ENCODE assay signal across 14 cellular contexts in genomic region chr2:229884775-229885699, GRCh38. TPM values are rescaled to one million over a fixed set of nuclear protein-coding genes. Genes with fewer than 3 reads are reported as not detected.
DNase-seq lines count a peak whose midpoint lies in the region; ATAC-seq and TF ChIP-seq lines count a peak whose summit lies in the region.
"Had no signal": no experiment of that assay in that cellular context is flagged by ENCODE, and none has a peak within 500 bp of the region (broad histone marks: within the 10 kb centered on the region; RNA-seq: fewer than 3 reads in every experiment).

No MANE protein-coding gene starts in this region.

- DNase-seq in cardiac muscle cell (ENCODE audit: low read depth in 1 of 2, low spot score in 1 of 2) (no peak), cardiac septum (ENCODE audit: low spot score) (no peak), MCF 10A (ENCODE audit: unreplicated experiment) (no peak), left lung (no peak)
- no peak for DNase-seq in stimulated activated naive B cell treated with anti-CD40 and anti-IgM and Interleukin-4, amounts not matched to agents 10 μg/mL and 1 μg/mL and 100 μg/mL, for 72 hours
- DNase-seq: brain microvascular endothelial cell, NCI-H2171, T1000 had no signal

- TF ChIP-seq CTCF in cardiac muscle cell (IDR thresholded peaks at IDR 0.05; ENCODE audit: low read depth, low read length) (no peak), MCF 10A (IDR thresholded peaks at IDR 0.05; ENCODE audit: unreplicated experiment) (no peak), left lung (IDR thresholded peaks at IDR 0.05) (no peak)

- CTCF ChIA-PET in MCF 10A (lab: Yijun Ruan, JAX), result interaction anchor here (0.8 kb wide), 1 partner anchor 105 kb away, joined by 4 read pairs; no protein-coding TSS in a partner anchor

- H3K36me3 ChIP-seq in cardiac muscle cell (peaks cover 5% of the 10 kb centered on the region), left lung (peaks cover 0 to 6% of the 10 kb centered on the region in 2 donors)

- H3K4me3 ChIP-seq in cardiac muscle cell (no peak overlapping the region), left lung (no peak overlapping the region)
- H3K4me3 ChIP-seq: K562 had no signal

- H3K36me3 Mint-ChIP-seq in stimulated activated memory B cell treated with anti-CD40 and anti-IgM and Interleukin-4, amounts not matched to agents 10 μg/mL and 1 μg/mL and 100 μg/mL, for 72 hours, result peaks cover 22% of the 10 kb centered on the region
- peaks cover 23% of the 10 kb centered on the region for H3K36me3 Mint-ChIP-seq in MCF 10A (ENCODE audit: insufficient read depth, unreplicated experiment)
- H3K36me3 Mint-ChIP-seq in stimulated activated naive B cell treated with anti-CD40 and anti-IgM and Interleukin-4, amounts not matched to agents 10 μg/mL and 1 μg/mL and 100 μg/mL, for 72 hours, result peaks cover 10 to 13% of the 10 kb centered on the region in 2 donors

- peak; percentile 78 for ATAC-seq in GM21786 (IDR thresholded peaks at IDR 0.05; ENCODE audit: unreplicated experiment)
- ATAC-seq in HG03196 (IDR thresholded peaks at IDR 0.05; ENCODE audit: unreplicated experiment), result peak; percentile 53
- no peak for ATAC-seq in stimulated activated memory B cell treated with anti-CD40 and anti-IgM and Interleukin-4, amounts not matched to agents 10 μg/mL and 1 μg/mL and 100 μg/mL, for 72 hours
- no peak for ATAC-seq in left lung
- ATAC-seq in stimulated activated naive B cell treated with anti-CD40 and anti-IgM and Interleukin-4, amounts not matched to agents 10 μg/mL and 1 μg/mL and 100 μg/mL, for 72 hours (replicated peaks), result no peak
- ATAC-seq: K562, Panc1 had no signal

- H3K27me3 ChIP-seq in cardiac muscle cell (no peaks in the 10 kb centered on the region), left lung (no peaks in the 10 kb centered on the region)
- H3K27me3 ChIP-seq: brain microvascular endothelial cell had no signal

- H3K4me1 Mint-ChIP-seq in stimulated activated memory B cell treated with anti-CD40 and anti-IgM and Interleukin-4, amounts not matched to agents 10 μg/mL and 1 μg/mL and 100 μg/mL, for 72 hours, result peaks cover 38% of the 10 kb centered on the region
- H3K4me1 Mint-ChIP-seq in MCF 10A (ENCODE audit: insufficient read depth, unreplicated experiment), result peaks cover 20% of the 10 kb centered on the region
- peaks cover 22 to 42% of the 10 kb centered on the region in 2 donors for H3K4me1 Mint-ChIP-seq in stimulated activated naive B cell treated with anti-CD40 and anti-IgM and Interleukin-4, amounts not matched to agents 10 μg/mL and 1 μg/mL and 100 μg/mL, for 72 hours

- H3K27ac Mint-ChIP-seq in stimulated activated memory B cell treated with anti-CD40 and anti-IgM and Interleukin-4, amounts not matched to agents 10 μg/mL and 1 μg/mL and 100 μg/mL, for 72 hours, result peak overlapping the region; percentile 37
- H3K27ac Mint-ChIP-seq in MCF 10A (ENCODE audit: low read depth, unreplicated experiment), result no peak overlapping the region
- no peak overlapping the region for H3K27ac Mint-ChIP-seq in stimulated activated naive B cell treated with anti-CD40 and anti-IgM and Interleukin-4, amounts not matched to agents 10 μg/mL and 1 μg/mL and 100 μg/mL, for 72 hours

- no peaks in the 10 kb centered on the region for H3K27me3 Mint-ChIP-seq in stimulated activated memory B cell treated with anti-CD40 and anti-IgM and Interleukin-4, amounts not matched to agents 10 μg/mL and 1 μg/mL and 100 μg/mL, for 72 hours
- no peaks in the 10 kb centered on the region for H3K27me3 Mint-ChIP-seq in MCF 10A (ENCODE audit: insufficient read depth, unreplicated experiment)
- H3K27me3 Mint-ChIP-seq in stimulated activated naive B cell treated with anti-CD40 and anti-IgM and Interleukin-4, amounts not matched to agents 10 μg/mL and 1 μg/mL and 100 μg/mL, for 72 hours, result no peaks in the 10 kb centered on the region

- no peak overlapping the region for H3K4me3 Mint-ChIP-seq in stimulated activated memory B cell treated with anti-CD40 and anti-IgM and Interleukin-4, amounts not matched to agents 10 μg/mL and 1 μg/mL and 100 μg/mL, for 72 hours
- H3K4me3 Mint-ChIP-seq in MCF 10A (ENCODE audit: unreplicated experiment), result no peak overlapping the region
- H3K4me3 Mint-ChIP-seq in stimulated activated naive B cell treated with anti-CD40 and anti-IgM and Interleukin-4, amounts not matched to agents 10 μg/mL and 1 μg/mL and 100 μg/mL, for 72 hours, result no peak overlapping the region
- H3K4me3 Mint-ChIP-seq: neural crest cell had no signal

- H3K9me3 ChIP-seq in cardiac muscle cell (ENCODE audit: low read depth), result no peaks in the 10 kb centered on the region
- no peaks in the 10 kb centered on the region for H3K9me3 ChIP-seq in left lung

- BruUV-seq in MCF 10A (replicated peaks; lab: Mats Ljungman, UMichigan), result no TSS peak

- H3K4me1 ChIP-seq in cardiac muscle cell (ENCODE audit: low read depth) (peaks cover 39% of the 10 kb centered on the region), left lung (peaks cover 0 to 9% of the 10 kb centered on the region in 2 donors)

- intact Hi-C loops in cardiac septum (cut with DNase I), result no loop called here
- intact Hi-C loops in MCF 10A (cut with micrococcal nuclease), result no loop called here
- intact Hi-C loops in left lung (cut with DNase I), result no loop called here

- no peaks in the 10 kb centered on the region for H3K9me3 Mint-ChIP-seq in stimulated activated memory B cell treated with anti-CD40 and anti-IgM and Interleukin-4, amounts not matched to agents 10 μg/mL and 1 μg/mL and 100 μg/mL, for 72 hours
- H3K9me3 Mint-ChIP-seq in MCF 10A (ENCODE audit: unreplicated experiment), result no peaks in the 10 kb centered on the region
- no peaks in the 10 kb centered on the region for H3K9me3 Mint-ChIP-seq in stimulated activated naive B cell treated with anti-CD40 and anti-IgM and Interleukin-4, amounts not matched to agents 10 μg/mL and 1 μg/mL and 100 μg/mL, for 72 hours
- H3K9me3 Mint-ChIP-seq: neural crest cell had no signal

- POLR2A ChIA-PET in MCF 10A (lab: Yijun Ruan, JAX), result interaction anchor here (0.8 to 1.7 kb wide), 3 partner anchors 11 to 45 kb away, joined by 3 to 4 read pairs (median 3); no protein-coding TSS in a partner anchor

- H3K27ac ChIP-seq in cardiac muscle cell (peak overlapping the region; percentile 59), left lung (no peak overlapping the region)
- H3K27ac ChIP-seq: brain microvascular endothelial cell had no signal

RNA-seq across cellular contexts. Expression of gene TRIP12, which starts 36.8 kb away (rescaled TPM):
- total RNA-seq in cardiac muscle cell (92.6 and 190 TPM in 2 replicates), cardiac septum (222 TPM), MCF 10A (2022) (221 and 265 TPM in 2 replicates), left lung (100 to 1,000 TPM; 203 to 234 TPM)
- 57.5 and 81.8 TPM in 2 replicates for polyA plus RNA-seq in cardiac muscle cell

RNA-seq across cellular contexts. Expression of gene FBXO36, which starts 37.3 kb away (rescaled TPM):
- total RNA-seq in cardiac muscle cell (2.8 and 5.7 TPM in 2 replicates), cardiac septum (1.2 TPM), MCF 10A (2022) (2.2 and 3.6 TPM in 2 replicates), left lung (1 to 10 TPM; 2.0 to 2.4 TPM)
- 4.8 and 10.1 TPM in 2 replicates for polyA plus RNA-seq in cardiac muscle cell

Comparison
In these comparisons a context has a peak if more than half of its experiments do, and no peak if none do; other contexts are left out.
1. ATAC-seq: peak in GM21786 (single experiment) and HG03196 (single experiment); none in stimulated activated memory B cell treated with anti-CD40 and anti-IgM and Interleukin-4, amounts not matched to agents 10 μg/mL and 1 μg/mL and 100 μg/mL, for 72 hours (single experiment), left lung (single experiment) and stimulated activated naive B cell treated with anti-CD40 and anti-IgM and Interleukin-4, amounts not matched to agents 10 μg/mL and 1 μg/mL and 100 μg/mL, for 72 hours (0 of 2).